37 cellular contexts compared by ENCODE assay signal in the genomic region with DNA sequence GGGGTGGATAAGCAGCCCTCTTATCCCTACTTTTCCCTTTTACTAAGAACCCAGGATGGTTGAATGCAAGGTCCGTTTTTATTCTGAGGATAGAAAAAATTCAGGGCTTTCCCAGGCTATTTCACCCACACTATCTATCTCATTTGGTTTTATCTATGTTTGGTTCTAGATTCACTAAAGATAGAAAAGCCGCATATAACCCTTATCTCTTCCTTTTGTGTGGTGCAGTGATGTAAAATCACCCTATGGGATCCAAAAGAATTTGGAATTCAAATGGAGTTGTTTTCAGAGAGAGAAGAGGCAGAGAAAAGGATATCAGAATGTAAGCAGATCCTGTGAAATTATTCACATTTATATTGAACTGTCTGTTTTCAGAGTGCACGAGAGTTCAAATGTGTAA.
"Had no signal": no experiment of that assay in that cellular context is flagged by ENCODE, and none has a peak within 500 bp of the region (broad histone marks: within the 10 kb centered on the region; RNA-seq: fewer than 3 reads in every experiment).

No MANE protein-coding gene starts in this region.

- H3K9me3 Mint-ChIP-seq: activated CD4-positive, alpha-beta memory T cell treated with anti-CD3 and anti-CD28 coated beads, Interleukin-2, amount 10 ng/mL, durations not matched to agents 7 days and 5 days; activated CD4-positive, alpha-beta T cell treated with anti-CD3 and anti-CD28 coated beads, Interleukin-2, amount 10 ng/mL, durations not matched to agents 7 days and 5 days; activated naive CD4-positive, alpha-beta T cell treated with anti-CD3 and anti-CD28 coated beads, Interleukin-2, amount 10 ng/mL, durations not matched to agents 7 days and 5 days; activated naive CD4-positive, alpha-beta T cell treated with anti-CD3 and anti-CD28 coated beads, Interleukin-2, amount 50 U/mL, for 24 hours; activated naive CD8-positive, alpha-beta T cell treated with anti-CD3 and anti-CD28 coated beads, Interleukin-2, amount 50 U/mL, for 24 hours; central memory CD8-positive, alpha-beta T cell had no signal

- DNase-seq: activated CD4-positive, alpha-beta memory T cell treated with anti-CD3 and anti-CD28 coated beads, Interleukin-2, amount 10 ng/mL, durations not matched to agents 7 days and 5 days; activated CD4-positive, alpha-beta T cell treated with anti-CD3 and anti-CD28 coated beads for 1 hour; activated CD4-positive, alpha-beta T cell treated with anti-CD3 and anti-CD28 coated beads for 36 hours; activated CD4-positive, alpha-beta T cell treated with anti-CD3 and anti-CD28 coated beads for 48 hours; activated CD4-positive, alpha-beta T cell treated with anti-CD3 and anti-CD28 coated beads, Interleukin-2, amount 10 ng/mL, durations not matched to agents 7 days and 5 days; activated CD4-positive, alpha-beta T cell treated with anti-CD3 and anti-CD28 coated beads, Interleukin-2, amount 50 U/mL, for 48 hours; activated CD4-positive, CD25-positive, alpha-beta regulatory T cell; activated CD8-positive, alpha-beta memory T cell treated with anti-CD3 and anti-CD28 coated beads for 24 hours; activated CD8-positive, alpha-beta memory T cell treated with anti-CD3 and anti-CD28 coated beads, Interleukin-2, amount 10 ng/mL, durations not matched to agents 7 days and 5 days; activated CD8-positive, alpha-beta memory T cell treated with anti-CD3 and anti-CD28 coated beads, Interleukin-2, amount 50 U/mL, for 48 hours; activated CD8-positive, alpha-beta T cell treated with anti-CD3 and anti-CD28 coated beads, Interleukin-2, amount 10 ng/mL, durations not matched to agents 7 days and 5 days; activated effector memory CD4-positive, alpha-beta T cell treated with Interleukin-2 at 50 U/mL for 16 hours; activated gamma-delta T cell; activated naive CD4-positive, alpha-beta T cell treated with anti-CD3 and anti-CD28 coated beads, Interleukin-2, amount 10 ng/mL, durations not matched to agents 7 days and 5 days; activated naive CD4-positive, alpha-beta T cell treated with Interleukin-2 at 50 U/mL for 16 hours; activated naive CD8-positive, alpha-beta T cell treated with anti-CD3 and anti-CD28 coated beads, Interleukin-2, amount 10 ng/mL, durations not matched to agents 7 days and 5 days; activated naive CD8-positive, alpha-beta T cell treated with anti-CD3 and anti-CD28 coated beads, Interleukin-2, amount 50 U/mL, for 24 hours; activated T-cell treated with anti-CD3 and anti-CD28 coated beads, Interleukin-2, amount 50 U/mL, for 24 hours; activated T-cell treated with anti-CD3 and anti-CD28 coated beads, Interleukin-2, amount 50 U/mL, for 48 hours; amygdala; anterior cingulate cortex; caudate nucleus; cerebellar nuclear complex; T-helper 1 cell; T-helper 2 cell; T-helper 9 cell; WERI-Rb-1 had no signal

- H3K4me1 ChIP-seq: ascending aorta had no signal

- H3K4me3 ChIP-seq: ascending aorta, cardiac muscle cell had no signal

- H3K27ac ChIP-seq: ascending aorta, cardiac muscle cell, WERI-Rb-1 had no signal

- H3K36me3 ChIP-seq: ascending aorta, cardiac muscle cell, WERI-Rb-1 had no signal

- H3K27me3 ChIP-seq: ascending aorta, cardiac muscle cell had no signal

- H3K36me3 Mint-ChIP-seq: activated naive CD4-positive, alpha-beta T cell treated with anti-CD3 and anti-CD28 coated beads, Interleukin-2, amount 10 ng/mL, durations not matched to agents 7 days and 5 days; activated naive CD4-positive, alpha-beta T cell treated with anti-CD3 and anti-CD28 coated beads, Interleukin-2, amount 50 U/mL, for 24 hours; activated naive CD8-positive, alpha-beta T cell treated with anti-CD3 and anti-CD28 coated beads, Interleukin-2, amount 10 ng/mL, durations not matched to agents 7 days and 5 days; brain had no signal

- H3K4me3 Mint-ChIP-seq: activated CD4-positive, alpha-beta memory T cell treated with anti-CD3 and anti-CD28 coated beads, Interleukin-2, amount 10 ng/mL, durations not matched to agents 7 days and 5 days; activated CD4-positive, alpha-beta T cell treated with anti-CD3 and anti-CD28 coated beads for 36 hours; activated CD4-positive, alpha-beta T cell treated with anti-CD3 and anti-CD28 coated beads, Interleukin-2, amount 10 ng/mL, durations not matched to agents 7 days and 5 days; activated CD8-positive, alpha-beta memory T cell treated with anti-CD3 and anti-CD28 coated beads, Interleukin-2, amount 10 ng/mL, durations not matched to agents 7 days and 5 days; activated CD8-positive, alpha-beta T cell treated with anti-CD3 and anti-CD28 coated beads, Interleukin-2, amount 10 ng/mL, durations not matched to agents 7 days and 5 days; activated naive CD4-positive, alpha-beta T cell treated with anti-CD3 and anti-CD28 coated beads, Interleukin-2, amount 10 ng/mL, durations not matched to agents 7 days and 5 days; activated naive CD4-positive, alpha-beta T cell treated with anti-CD3 and anti-CD28 coated beads, Interleukin-2, amount 50 U/mL, for 24 hours; activated naive CD8-positive, alpha-beta T cell; activated naive CD8-positive, alpha-beta T cell treated with anti-CD3 and anti-CD28 coated beads, Interleukin-2, amount 10 ng/mL, durations not matched to agents 7 days and 5 days; activated naive CD8-positive, alpha-beta T cell treated with anti-CD3 and anti-CD28 coated beads, Interleukin-2, amount 50 U/mL, for 24 hours; activated T-cell treated with anti-CD3 and anti-CD28 coated beads, Interleukin-2, amount 50 U/mL, for 24 hours; brain; central memory CD8-positive, alpha-beta T cell; T-helper 1 cell treated with Interleukin-12 subunit alpha and Interleukin-12 subunit beta and Interleukin-4 antibody, amounts not matched to agents 30 μg/mL and 1 μg/mL, for 36 hours; T-helper 2 cell treated with Interferon-gamma antibody and Interleukin-4, amounts not matched to agents 5 μg/mL and 100 μg/mL, for 36 hours; WTC11 had no signal

- H3K27ac Mint-ChIP-seq: activated CD4-positive, alpha-beta memory T cell treated with anti-CD3 and anti-CD28 coated beads, Interleukin-2, amount 10 ng/mL, durations not matched to agents 7 days and 5 days; activated CD4-positive, alpha-beta T cell treated with anti-CD3 and anti-CD28 coated beads for 36 hours; activated CD4-positive, alpha-beta T cell treated with anti-CD3 and anti-CD28 coated beads, Interleukin-2, amount 10 ng/mL, durations not matched to agents 7 days and 5 days; activated CD8-positive, alpha-beta memory T cell treated with anti-CD3 and anti-CD28 coated beads, Interleukin-2, amount 10 ng/mL, durations not matched to agents 7 days and 5 days; activated CD8-positive, alpha-beta T cell treated with anti-CD3 and anti-CD28 coated beads, Interleukin-2, amount 10 ng/mL, durations not matched to agents 7 days and 5 days; activated naive CD4-positive, alpha-beta T cell treated with anti-CD3 and anti-CD28 coated beads, Interleukin-2, amount 10 ng/mL, durations not matched to agents 7 days and 5 days; activated naive CD4-positive, alpha-beta T cell treated with anti-CD3 and anti-CD28 coated beads, Interleukin-2, amount 50 U/mL, for 24 hours; activated naive CD8-positive, alpha-beta T cell; activated naive CD8-positive, alpha-beta T cell treated with anti-CD3 and anti-CD28 coated beads, Interleukin-2, amount 10 ng/mL, durations not matched to agents 7 days and 5 days; activated naive CD8-positive, alpha-beta T cell treated with anti-CD3 and anti-CD28 coated beads, Interleukin-2, amount 50 U/mL, for 24 hours; activated T-cell treated with anti-CD3 and anti-CD28 coated beads, Interleukin-2, amount 50 U/mL, for 24 hours; activated T-helper 2 cell treated with anti-CD3 and anti-CD28 coated beads, Interferon-gamma antibody, Interleukin-2, Interleukin-4, amounts not matched to agents 10 μg/mL and 5 μg/mL and 100 μg/mL, durations not matched to agents 14 hours and 24 hours and 36 hours; brain; T-helper 1 cell treated with Interleukin-12 subunit alpha and Interleukin-12 subunit beta and Interleukin-4 antibody, amounts not matched to agents 30 μg/mL and 1 μg/mL, for 36 hours; T-helper 2 cell treated with Interferon-gamma antibody and Interleukin-4, amounts not matched to agents 5 μg/mL and 100 μg/mL, for 36 hours; WTC11 had no signal

- H3K9me3 ChIP-seq: ascending aorta had no signal
